2 cellular contexts compared by ENCODE assay signal in genomic region chr16:70218586-70218985, GRCh38. TPM values are rescaled to one million over a fixed set of nuclear protein-coding genes. Genes with fewer than 3 reads are reported as not detected.
"Had no signal": no experiment of that assay in that cellular context is flagged by ENCODE, and none has a peak within 500 bp of the region (broad histone marks: within the 10 kb centered on the region; RNA-seq: fewer than 3 reads in every experiment).

No MANE protein-coding gene starts in this region.

RNA-seq across cellular contexts. Expression of gene CLEC18C, which starts 45.0 kb away (rescaled TPM):
- total RNA-seq: Right ventricle myocardium inferior, SK-MEL-5 had no signal
